In genomic region chr18:57437433-57437781, GRCh38 we compare ENCODE assay signal across 10 cellular contexts. TPM values are rescaled to one million over a fixed set of nuclear protein-coding genes. Genes with fewer than 3 reads are reported as not detected.
DNase-seq lines count a peak whose midpoint lies in the region; ATAC-seq and TF ChIP-seq lines count a peak whose summit lies in the region.
"Had no signal": no experiment of that assay in that cellular context is flagged by ENCODE, and none has a peak within 500 bp of the region (broad histone marks: within the 10 kb centered on the region; RNA-seq: fewer than 3 reads in every experiment).

No MANE protein-coding gene starts in this region.

- no peaks in the 10 kb centered on the region for H3K36me3 ChIP-seq in iPS-15b (ENCODE audit: control insufficient read depth, insufficient read depth, low read length)
- H3K36me3 ChIP-seq: neutrophil, upper lobe of left lung had no signal

- H3K4me3 Mint-ChIP-seq in natural killer cell treated with Interleukin-12 subunit alpha and Interleukin-12 subunit beta and Interleukin-15 and Interleukin-18, amount 100 ng/mL, for 72 hours, result peak overlapping the region; percentile 43
- no peak overlapping the region for H3K4me3 Mint-ChIP-seq in natural killer cell
- H3K4me3 Mint-ChIP-seq in type B pancreatic cell, result peak overlapping the region; percentile 91

- peaks cover 21% of the 10 kb centered on the region for H3K4me1 ChIP-seq in iPS-15b (ENCODE audit: control insufficient read depth, insufficient read depth, low read length)

- DNase-seq in natural killer cell treated with Interleukin-12 subunit alpha and Interleukin-12 subunit beta and Interleukin-15 and Interleukin-18, amount 100 ng/mL, for 72 hours (ENCODE audit: low spot score), result no peak
- DNase-seq in natural killer cell (no peak), NOMO-1 treated with dmso at 0.1 percent for 144 hours (lab: John Stamatoyannopoulos, UW; ENCODE audit: unreplicated experiment) (peak; percentile 39), type B pancreatic cell (ENCODE audit: extremely low spot score, unreplicated experiment) (no peak), NCI-H226 (no peak)

- H3K27me3 Mint-ChIP-seq in natural killer cell treated with Interleukin-12 subunit alpha and Interleukin-12 subunit beta and Interleukin-15 and Interleukin-18, amount 100 ng/mL, for 72 hours, result peaks cover 53 to 64% of the 10 kb centered on the region in 2 donors
- H3K27me3 Mint-ChIP-seq in natural killer cell (ENCODE audit: low read depth in 2 of 2) (peaks cover 68 to 73% of the 10 kb centered on the region in 2 donors), type B pancreatic cell (peaks cover 97% of the 10 kb centered on the region)

- H3K9ac ChIP-seq in iPS-15b (ENCODE audit: low read depth, low read length), result no peak overlapping the region

- TF ChIP-seq CTCF in natural killer cell (IDR thresholded peaks at IDR 0.05), result no peak
- TF ChIP-seq CTCF in type B pancreatic cell (conservative IDR thresholded peaks at IDR 0.05), result no peak

- peaks cover 12% of the 10 kb centered on the region for H3K36me3 Mint-ChIP-seq in natural killer cell treated with Interleukin-12 subunit alpha and Interleukin-12 subunit beta and Interleukin-15 and Interleukin-18, amount 100 ng/mL, for 72 hours
- H3K36me3 Mint-ChIP-seq in natural killer cell, result no peaks in the 10 kb centered on the region
- no peaks in the 10 kb centered on the region for H3K36me3 Mint-ChIP-seq in type B pancreatic cell

- H3K27ac Mint-ChIP-seq in natural killer cell treated with Interleukin-12 subunit alpha and Interleukin-12 subunit beta and Interleukin-15 and Interleukin-18, amount 100 ng/mL, for 72 hours, result peak overlapping the region in 1 of 2 donors; percentile 60
- H3K27ac Mint-ChIP-seq in natural killer cell, result no peak overlapping the region
- H3K27ac Mint-ChIP-seq in type B pancreatic cell, result peak overlapping the region; percentile 69

- intact Hi-C loops in natural killer cell (cut with micrococcal nuclease), result no loop called here

- peaks cover 3% of the 10 kb centered on the region for H3K9me3 Mint-ChIP-seq in natural killer cell treated with Interleukin-12 subunit alpha and Interleukin-12 subunit beta and Interleukin-15 and Interleukin-18, amount 100 ng/mL, for 72 hours
- H3K9me3 Mint-ChIP-seq in natural killer cell, result peaks cover 2 to 6% of the 10 kb centered on the region in 2 donors
- H3K9me3 Mint-ChIP-seq in type B pancreatic cell, result no peaks in the 10 kb centered on the region

- H3K4me1 Mint-ChIP-seq in natural killer cell treated with Interleukin-12 subunit alpha and Interleukin-12 subunit beta and Interleukin-15 and Interleukin-18, amount 100 ng/mL, for 72 hours (ENCODE audit: low read depth in 2 of 2), result peaks cover 12 to 25% of the 10 kb centered on the region in 2 donors
- peaks cover 0 to 19% of the 10 kb centered on the region in 2 donors for H3K4me1 Mint-ChIP-seq in natural killer cell
- H3K4me1 Mint-ChIP-seq in type B pancreatic cell (ENCODE audit: unreplicated experiment), result peaks cover 25% of the 10 kb centered on the region

- H3K9me3 ChIP-seq in iPS-15b (ENCODE audit: control insufficient read depth, insufficient read depth, low read length), result no peaks in the 10 kb centered on the region
- H3K9me3 ChIP-seq: neutrophil, upper lobe of left lung had no signal

- peaks cover 88% of the 10 kb centered on the region for H3K27me3 ChIP-seq in iPS-15b (ENCODE audit: control insufficient read depth, insufficient read depth, low read length)

- no peak for ATAC-seq in natural killer cell treated with Interleukin-12 subunit alpha and Interleukin-12 subunit beta and Interleukin-15 and Interleukin-18, amount 100 ng/mL, for 72 hours
- ATAC-seq in natural killer cell (no peak), HG03342 (IDR thresholded peaks at IDR 0.05; ENCODE audit: unreplicated experiment) (no peak), GM21619 (IDR thresholded peaks at IDR 0.05; ENCODE audit: unreplicated experiment) (no peak)

- peak overlapping the region; percentile 69 for H3K4me3 ChIP-seq in iPS-15b (ENCODE audit: low read depth, low read length)

RNA-seq across cellular contexts. Expression of gene ONECUT2, which starts 2.2 kb away (rescaled TPM):
- total RNA-seq in natural killer cell treated with Interleukin-12 subunit alpha and Interleukin-12 subunit beta and Interleukin-15 and Interleukin-18, amount 100 ng/mL, for 72 hours, result under 1 TPM; 0.10 to 0.39 TPM
- total RNA-seq in natural killer cell (not detected), type B pancreatic cell (ENCODE audit: low replicate concordance) (6.8 and 16.1 TPM in 2 replicates)
